20 cellular contexts compared by ENCODE assay signal in the genomic region with DNA sequence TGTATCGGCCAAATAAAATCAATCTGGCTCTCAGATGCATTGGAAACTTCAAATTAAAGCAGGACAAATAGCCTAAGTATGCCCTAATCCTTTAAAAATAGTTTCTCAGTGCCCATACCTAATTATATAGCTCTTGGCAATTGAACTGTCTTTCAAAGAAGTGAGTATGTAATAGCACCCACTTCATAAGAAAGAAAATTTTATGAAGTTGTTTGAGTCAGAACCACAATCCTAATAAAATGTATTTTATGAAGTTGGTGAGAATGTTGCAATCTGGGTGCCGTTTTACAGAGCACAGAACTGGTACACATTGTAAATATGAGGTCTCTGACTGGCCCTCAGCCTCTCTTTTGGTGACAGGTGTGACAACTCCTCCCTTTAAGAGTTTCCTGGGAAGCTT. TPM values are rescaled to one million over a fixed set of nuclear protein-coding genes. Genes with fewer than 3 reads are reported as not detected.
DNase-seq lines count a peak whose midpoint lies in the region; ATAC-seq and TF ChIP-seq lines count a peak whose summit lies in the region.
"Had no signal": no experiment of that assay in that cellular context is flagged by ENCODE, and none has a peak within 500 bp of the region (broad histone marks: within the 10 kb centered on the region; RNA-seq: fewer than 3 reads in every experiment).

No MANE protein-coding gene starts in this region.

- no peak overlapping the region for H3K4me3 ChIP-seq in NB4 (ENCODE audit: low read depth, low read length)
- H3K4me3 ChIP-seq in colonic mucosa: no peak overlapping the region
- H3K4me3 ChIP-seq: Peyer's patch had no signal

- ATAC-seq in GM18511 (IDR thresholded peaks at IDR 0.05; ENCODE audit: unreplicated experiment): no peak

- no peaks in the 10 kb centered on the region for H3K4me1 ChIP-seq in colonic mucosa
- H3K4me1 ChIP-seq: Peyer's patch had no signal

- no peak overlapping the region for H3K27ac ChIP-seq in colonic mucosa
- H3K27ac ChIP-seq: 22Rv1, Peyer's patch had no signal

- no peaks in the 10 kb centered on the region for H3K9me3 ChIP-seq in colonic mucosa
- H3K9me3 ChIP-seq: Peyer's patch, SK-N-SH had no signal

- no peaks in the 10 kb centered on the region for H3K27me3 ChIP-seq in colonic mucosa
- H3K27me3 ChIP-seq: Peyer's patch had no signal

- no peaks in the 10 kb centered on the region for H3K36me3 ChIP-seq in colonic mucosa
- H3K36me3 ChIP-seq: Peyer's patch had no signal

- no peak for TF ChIP-seq CTCF in NB4 (IDR thresholded peaks at IDR 0.05; ENCODE audit: low read depth, low read length)
- TF ChIP-seq CTCF in colonic mucosa (IDR thresholded peaks at IDR 0.05): no peak

- DNase-seq in DMS79 treated with DMSO at 0.1 percent for 48 hours (lab: John Stamatoyannopoulos, UW) (peak; percentile 16), DMS79 (lab: John Stamatoyannopoulos, UW) (no peak), NB4 (ENCODE audit: low read depth) (peak; percentile 5), colonic mucosa (peak; percentile 33), HCEC 1CT (no peak), SKM-1 treated with dmso at 0.1 percent for 144 hours (lab: John Stamatoyannopoulos, UW; ENCODE audit: unreplicated experiment) (no peak)
- DNase-seq: CD4-positive, alpha-beta memory T cell; COR-L47; NCI-H1092; NCI-H1417 treated with DMSO at 0.1 percent for 48 hours; NCI-H187; NCI-H2081 treated with DMSO at 0.1 percent for 48 hours; NCI-H2171; NCI-H226; NCI-H510A; NCI-H69; Peyer's patch; SK-N-SH had no signal

- no peak overlapping the region for H3K9ac ChIP-seq in colonic mucosa (ENCODE audit: low read depth in 2 of 2, low read length in 2 of 2)
- H3K9ac ChIP-seq: SK-N-SH had no signal

- no peak for TF ChIP-seq POLR2A in NB4 (IDR thresholded peaks at IDR 0.05; ENCODE audit: extremely low read depth, insufficient read length)

- intact Hi-C loops in colonic mucosa (cut with DNase I): no loop called here

RNA-seq across cellular contexts. Expression of a gene that starts 45.4 kb away (rescaled TPM):
- under 1 TPM; 0.40 to 0.74 TPM for total RNA-seq in colonic mucosa

Comparison
In these comparisons a context has a peak if more than half of its experiments do, and no peak if none do; other contexts are left out.
1. DNase-seq: peak in DMS79 treated with DMSO at 0.1 percent for 48 hours (single experiment), NB4 (single experiment) and colonic mucosa (single experiment); none in DMS79 (single experiment), HCEC 1CT (single experiment) and SKM-1 treated with dmso at 0.1 percent for 144 hours (single experiment).